In the genomic region with DNA sequence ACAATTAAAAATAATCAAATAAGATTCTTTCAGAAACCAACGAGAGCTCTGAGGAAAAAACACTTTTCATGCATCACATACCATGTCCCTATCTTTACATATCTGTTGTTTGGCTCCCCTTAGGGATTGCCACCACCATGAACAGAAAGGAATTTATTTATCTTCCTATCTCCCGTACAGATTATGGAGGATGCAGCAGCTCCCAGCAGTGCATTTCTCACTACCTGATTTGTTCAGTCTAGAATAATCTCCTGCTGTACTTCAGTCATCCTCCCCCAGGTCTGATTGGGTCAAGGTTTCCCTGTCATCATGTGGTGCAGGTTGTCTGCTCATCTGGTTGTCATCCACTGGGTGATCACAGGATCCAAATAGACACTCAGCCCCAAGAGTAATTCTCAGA, we compare ENCODE assay signal across 24 cellular contexts.
"Had no signal": no experiment of that assay in that cellular context is flagged by ENCODE, and none has a peak within 500 bp of the region (broad histone marks: within the 10 kb centered on the region; RNA-seq: fewer than 3 reads in every experiment).

No MANE protein-coding gene starts in this region.

- H3K27me3 ChIP-seq: colonic mucosa, dorsolateral prefrontal cortex, esophagus muscularis mucosa, esophagus squamous epithelium, foreskin keratinocyte, gastroesophageal sphincter, heart left ventricle, heart right ventricle had no signal

- H3K27ac ChIP-seq: colonic mucosa, coronary artery, dorsolateral prefrontal cortex, epithelial cell of prostate, esophagus muscularis mucosa, esophagus squamous epithelium, foreskin keratinocyte, gastroesophageal sphincter, heart left ventricle, heart right ventricle had no signal

- H3K4me3 ChIP-seq: colonic mucosa, coronary artery, dorsolateral prefrontal cortex, esophagus muscularis mucosa, esophagus squamous epithelium, gastroesophageal sphincter, heart left ventricle, heart right ventricle had no signal

- H3K27ac Mint-ChIP-seq: dendritic cell treated with granulocyte-macrophage colony-stimulating factor and Interleukin-4, amounts not matched to agents 40 ng/mL and 50 ng/mL, for 4 days; effector memory CD8-positive, alpha-beta T cell; endodermal cell had no signal

- H3K36me3 ChIP-seq: colonic mucosa, esophagus muscularis mucosa, esophagus squamous epithelium, gastroesophageal sphincter, heart left ventricle, heart right ventricle had no signal

- H3K4me1 ChIP-seq: colonic mucosa, esophagus muscularis mucosa, esophagus squamous epithelium, foreskin keratinocyte, gastroesophageal sphincter, heart left ventricle, heart right ventricle had no signal

- H3K9me3 Mint-ChIP-seq: endodermal cell had no signal

- ATAC-seq: effector memory CD8-positive, alpha-beta T cell; esophagus mucosa; foreskin keratinocyte; gastroesophageal sphincter; heart left ventricle; heart right ventricle had no signal

- H3K4me3 Mint-ChIP-seq: dendritic cell treated with granulocyte-macrophage colony-stimulating factor and Interleukin-4, amounts not matched to agents 40 ng/mL and 50 ng/mL, for 4 days; effector memory CD8-positive, alpha-beta T cell; endodermal cell had no signal

- H3K27me3 Mint-ChIP-seq: dendritic cell treated with granulocyte-macrophage colony-stimulating factor and Interleukin-4, amounts not matched to agents 40 ng/mL and 50 ng/mL, for 4 days; effector memory CD8-positive, alpha-beta T cell had no signal

- H3K9me3 ChIP-seq: colonic mucosa, esophagus muscularis mucosa, esophagus squamous epithelium, gastroesophageal sphincter, heart left ventricle, heart right ventricle had no signal

- DNase-seq: colonic mucosa; cortex of kidney; dermis blood vessel endothelial cell; dorsolateral prefrontal cortex; effector CD4-positive, alpha-beta T cell; effector CD8-positive, alpha-beta T cell; effector memory CD4-positive, alpha-beta T cell; effector memory CD8-positive, alpha-beta T cell; endodermal cell; erythroblast; esophagus squamous epithelium; foreskin fibroblast; foreskin keratinocyte; foreskin melanocyte; glutamatergic neuron; head of caudate nucleus; heart left ventricle; heart right ventricle had no signal
